8 cellular contexts compared by ENCODE assay signal in the genomic region with DNA sequence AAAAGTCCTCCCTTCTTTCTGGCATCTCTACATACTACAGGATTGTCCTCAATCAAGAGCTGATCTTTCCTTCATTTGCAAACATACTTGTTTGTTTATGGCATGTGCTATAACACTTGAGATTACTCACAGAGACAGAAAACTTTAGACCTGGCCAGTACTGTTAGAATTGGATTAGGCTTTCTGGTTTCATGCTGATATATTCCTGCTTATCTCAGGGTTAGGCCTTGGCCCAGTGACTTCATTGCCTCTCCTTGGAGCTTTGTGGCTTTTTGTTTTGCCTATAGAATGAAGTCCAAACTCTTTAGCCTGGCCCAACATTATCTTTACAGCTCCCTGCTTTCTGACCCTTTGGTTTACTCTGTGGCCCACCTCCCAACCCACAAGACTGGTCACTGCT.
"Had no signal": no experiment of that assay in that cellular context is flagged by ENCODE, and none has a peak within 500 bp of the region (broad histone marks: within the 10 kb centered on the region; RNA-seq: fewer than 3 reads in every experiment).

No MANE protein-coding gene starts in this region.

- ATAC-seq: HepG2, K562 had no signal

- H3K27ac ChIP-seq: HL-60, KMS-11 had no signal

- H3K4me3 ChIP-seq: K562 had no signal

- H3K4me3 Mint-ChIP-seq: IgD-negative memory B cell had no signal

- DNase-seq: IMR-90, KBM-7, KG1 had no signal

- H3K4me1 Mint-ChIP-seq: IgD-negative memory B cell had no signal

- H3K27ac Mint-ChIP-seq: IgD-negative memory B cell had no signal

- H3K36me3 Mint-ChIP-seq: IgD-negative memory B cell had no signal
